In genomic region chr12:76031081-76031413, GRCh38 we compare ENCODE assay signal across 1 cellular context.
TF ChIP-seq lines count a peak whose summit lies in the region.

No MANE protein-coding gene starts in this region.

TF ChIP-seq in GM23338, 12 proteins besides CTCF, POLR2A, EP300 and RAD21 (continued from another document):
- TF ChIP-seq ZNF462 (CRISPR knock-in tag; IDR thresholded peaks at IDR 0.05) (no peak), EZH2 (IDR thresholded peaks at IDR 0.05; ENCODE audit: low read depth, unreplicated experiment) (no peak)
TF ChIP-seq in GM23338: peak in this region for 0.
